In genomic region chr1:220834155-220834870, GRCh38 we compare ENCODE assay signal across 35 cellular contexts. TPM values are rescaled to one million over a fixed set of nuclear protein-coding genes. Genes with fewer than 3 reads are reported as not detected.
"Had no signal": no experiment of that assay in that cellular context is flagged by ENCODE, and none has a peak within 500 bp of the region (broad histone marks: within the 10 kb centered on the region; RNA-seq: fewer than 3 reads in every experiment).

No MANE protein-coding gene starts in this region.

- H3K9me3 ChIP-seq: ascending aorta had no signal

- H3K4me3 Mint-ChIP-seq: activated B cell treated with CpG ODN at 0.5 μM for 24 hours; activated CD4-positive, alpha-beta memory T cell treated with anti-CD3 and anti-CD28 coated beads for 36 hours; activated CD4-positive, alpha-beta T cell treated with anti-CD3 and anti-CD28 coated beads, Interleukin-2, amount 10 ng/mL, durations not matched to agents 24 days and 14 days; activated CD8-positive, alpha-beta memory T cell treated with anti-CD3 and anti-CD28 coated beads, Interleukin-2, amount 10 ng/mL, durations not matched to agents 7 days and 5 days; activated CD8-positive, alpha-beta T cell treated with anti-CD3 and anti-CD28 coated beads, Interleukin-2, amount 10 ng/mL, durations not matched to agents 7 days and 5 days; activated naive CD4-positive, alpha-beta T cell treated with anti-CD3 and anti-CD28 coated beads, Interleukin-2, amount 10 ng/mL, durations not matched to agents 7 days and 5 days; activated naive CD4-positive, alpha-beta T cell treated with anti-CD3 and anti-CD28 coated beads, Interleukin-2, amount 50 U/mL, for 24 hours; activated naive CD8-positive, alpha-beta T cell; activated naive CD8-positive, alpha-beta T cell treated with anti-CD3 and anti-CD28 coated beads, Interleukin-2, amount 10 ng/mL, durations not matched to agents 7 days and 5 days; activated naive CD8-positive, alpha-beta T cell treated with anti-CD3 and anti-CD28 coated beads, Interleukin-2, amount 50 U/mL, for 24 hours; activated T-cell treated with anti-CD3 and anti-CD28 coated beads, Interleukin-2, amount 50 U/mL, for 24 hours; brain; central memory CD8-positive, alpha-beta T cell; T-helper 1 cell treated with Interleukin-12 subunit alpha and Interleukin-12 subunit beta and Interleukin-4 antibody, amounts not matched to agents 30 μg/mL and 1 μg/mL, for 36 hours; T-helper 2 cell treated with Interferon-gamma antibody and Interleukin-4, amounts not matched to agents 5 μg/mL and 100 μg/mL, for 36 hours had no signal

- H3K36me3 ChIP-seq: ascending aorta, cardiac muscle cell had no signal

- H3K4me1 Mint-ChIP-seq: activated B cell treated with CpG ODN at 0.5 μM for 24 hours; activated CD4-positive, alpha-beta T cell treated with anti-CD3 and anti-CD28 coated beads, Interleukin-2, amount 10 ng/mL, durations not matched to agents 24 days and 14 days; activated CD8-positive, alpha-beta memory T cell treated with anti-CD3 and anti-CD28 coated beads, Interleukin-2, amount 10 ng/mL, durations not matched to agents 7 days and 5 days; activated naive CD4-positive, alpha-beta T cell treated with anti-CD3 and anti-CD28 coated beads, Interleukin-2, amount 10 ng/mL, durations not matched to agents 7 days and 5 days; activated naive CD4-positive, alpha-beta T cell treated with anti-CD3 and anti-CD28 coated beads, Interleukin-2, amount 50 U/mL, for 24 hours; activated naive CD8-positive, alpha-beta T cell treated with anti-CD3 and anti-CD28 coated beads, Interleukin-2, amount 10 ng/mL, durations not matched to agents 7 days and 5 days; activated naive CD8-positive, alpha-beta T cell treated with anti-CD3 and anti-CD28 coated beads, Interleukin-2, amount 50 U/mL, for 24 hours; brain; central memory CD8-positive, alpha-beta T cell had no signal

- DNase-seq: activated B cell treated with CpG ODN at 0.5 μM for 24 hours; activated CD4-positive, alpha-beta memory T cell treated with anti-CD3 and anti-CD28 coated beads for 36 hours; activated CD4-positive, alpha-beta T cell treated with anti-CD3 and anti-CD28 coated beads for 4 hours; activated CD4-positive, alpha-beta T cell treated with anti-CD3 and anti-CD28 coated beads, Interleukin-2, amount 10 ng/mL, durations not matched to agents 24 days and 14 days; activated CD4-positive, alpha-beta T cell treated with anti-CD3 and anti-CD28 coated beads, Interleukin-2, amount 50 U/mL, for 1 hour; activated CD4-positive, alpha-beta T cell treated with anti-CD3 and anti-CD28 coated beads, Interleukin-2, amount 50 U/mL, for 4 hours; activated CD4-positive, CD25-positive, alpha-beta regulatory T cell treated with anti-CD3 and anti-CD28 coated beads, Interleukin-2, amount 50 U/mL, for 72 hours; activated CD8-positive, alpha-beta memory T cell treated with anti-CD3 and anti-CD28 coated beads for 24 hours; activated CD8-positive, alpha-beta memory T cell treated with anti-CD3 and anti-CD28 coated beads, Interleukin-2, amount 10 ng/mL, durations not matched to agents 7 days and 5 days; activated CD8-positive, alpha-beta memory T cell treated with anti-CD3 and anti-CD28 coated beads, Interleukin-2, amount 50 U/mL, for 48 hours; activated CD8-positive, alpha-beta T cell treated with anti-CD3 and anti-CD28 coated beads, Interleukin-2, amount 10 ng/mL, durations not matched to agents 7 days and 5 days; activated effector memory CD4-positive, alpha-beta T cell treated with Interleukin-2 at 50 U/mL for 16 hours; activated gamma-delta T cell; activated naive CD4-positive, alpha-beta T cell treated with anti-CD3 and anti-CD28 coated beads, Interleukin-2, amount 10 ng/mL, durations not matched to agents 7 days and 5 days; activated naive CD4-positive, alpha-beta T cell treated with Interleukin-2 at 50 U/mL for 16 hours; activated naive CD8-positive, alpha-beta T cell treated with anti-CD3 and anti-CD28 coated beads, Interleukin-2, amount 10 ng/mL, durations not matched to agents 7 days and 5 days; activated naive CD8-positive, alpha-beta T cell treated with anti-CD3 and anti-CD28 coated beads, Interleukin-2, amount 50 U/mL, for 24 hours; activated T-cell treated with anti-CD3 and anti-CD28 coated beads, Interleukin-2, amount 50 U/mL, for 24 hours; activated T-cell treated with anti-CD3 and anti-CD28 coated beads, Interleukin-2, amount 50 U/mL, for 48 hours; amygdala; anterior cingulate cortex; caudate nucleus; cerebellar nuclear complex; T-helper 2 cell; T-helper 9 cell had no signal

- H3K27me3 Mint-ChIP-seq: activated CD4-positive, alpha-beta T cell treated with anti-CD3 and anti-CD28 coated beads, Interleukin-2, amount 10 ng/mL, durations not matched to agents 24 days and 14 days; activated CD8-positive, alpha-beta memory T cell treated with anti-CD3 and anti-CD28 coated beads, Interleukin-2, amount 10 ng/mL, durations not matched to agents 7 days and 5 days; activated naive CD4-positive, alpha-beta T cell treated with anti-CD3 and anti-CD28 coated beads, Interleukin-2, amount 10 ng/mL, durations not matched to agents 7 days and 5 days; brain had no signal

- H3K36me3 Mint-ChIP-seq: activated CD4-positive, alpha-beta memory T cell treated with anti-CD3 and anti-CD28 coated beads for 36 hours; activated CD8-positive, alpha-beta memory T cell treated with anti-CD3 and anti-CD28 coated beads, Interleukin-2, amount 10 ng/mL, durations not matched to agents 7 days and 5 days; activated naive CD4-positive, alpha-beta T cell treated with anti-CD3 and anti-CD28 coated beads, Interleukin-2, amount 10 ng/mL, durations not matched to agents 7 days and 5 days; activated naive CD4-positive, alpha-beta T cell treated with anti-CD3 and anti-CD28 coated beads, Interleukin-2, amount 50 U/mL, for 24 hours; activated naive CD8-positive, alpha-beta T cell; activated naive CD8-positive, alpha-beta T cell treated with anti-CD3 and anti-CD28 coated beads, Interleukin-2, amount 10 ng/mL, durations not matched to agents 7 days and 5 days; brain had no signal

- H3K27ac ChIP-seq: ascending aorta, cardiac muscle cell, VCaP had no signal

- H3K9me3 Mint-ChIP-seq: activated CD4-positive, alpha-beta memory T cell treated with anti-CD3 and anti-CD28 coated beads for 36 hours; activated CD4-positive, alpha-beta T cell treated with anti-CD3 and anti-CD28 coated beads, Interleukin-2, amount 10 ng/mL, durations not matched to agents 24 days and 14 days; activated naive CD4-positive, alpha-beta T cell treated with anti-CD3 and anti-CD28 coated beads, Interleukin-2, amount 10 ng/mL, durations not matched to agents 7 days and 5 days; activated naive CD4-positive, alpha-beta T cell treated with anti-CD3 and anti-CD28 coated beads, Interleukin-2, amount 50 U/mL, for 24 hours; activated naive CD8-positive, alpha-beta T cell treated with anti-CD3 and anti-CD28 coated beads, Interleukin-2, amount 10 ng/mL, durations not matched to agents 7 days and 5 days; activated naive CD8-positive, alpha-beta T cell treated with anti-CD3 and anti-CD28 coated beads, Interleukin-2, amount 50 U/mL, for 24 hours; activated T-cell treated with anti-CD3 and anti-CD28 coated beads, Interleukin-2, amount 50 U/mL, for 24 hours; activated T-helper 2 cell treated with anti-CD3 and anti-CD28 coated beads, Interferon-gamma antibody, Interleukin-2, Interleukin-4, amounts not matched to agents 10 μg/mL and 5 μg/mL and 100 μg/mL, durations not matched to agents 14 hours and 24 hours and 36 hours; central memory CD8-positive, alpha-beta T cell; T-helper 1 cell treated with Interleukin-12 subunit alpha and Interleukin-12 subunit beta and Interleukin-4 antibody, amounts not matched to agents 30 μg/mL and 1 μg/mL, for 36 hours; T-helper 2 cell treated with Interferon-gamma antibody and Interleukin-4, amounts not matched to agents 5 μg/mL and 100 μg/mL, for 36 hours had no signal

- H3K27me3 ChIP-seq: ascending aorta, cardiac muscle cell had no signal

- H3K27ac Mint-ChIP-seq: activated B cell treated with CpG ODN at 0.5 μM for 24 hours; activated CD4-positive, alpha-beta memory T cell treated with anti-CD3 and anti-CD28 coated beads for 36 hours; activated CD4-positive, alpha-beta T cell treated with anti-CD3 and anti-CD28 coated beads, Interleukin-2, amount 10 ng/mL, durations not matched to agents 24 days and 14 days; activated CD8-positive, alpha-beta memory T cell treated with anti-CD3 and anti-CD28 coated beads, Interleukin-2, amount 10 ng/mL, durations not matched to agents 7 days and 5 days; activated CD8-positive, alpha-beta T cell treated with anti-CD3 and anti-CD28 coated beads, Interleukin-2, amount 10 ng/mL, durations not matched to agents 7 days and 5 days; activated naive CD4-positive, alpha-beta T cell treated with anti-CD3 and anti-CD28 coated beads, Interleukin-2, amount 10 ng/mL, durations not matched to agents 7 days and 5 days; activated naive CD4-positive, alpha-beta T cell treated with anti-CD3 and anti-CD28 coated beads, Interleukin-2, amount 50 U/mL, for 24 hours; activated naive CD8-positive, alpha-beta T cell; activated naive CD8-positive, alpha-beta T cell treated with anti-CD3 and anti-CD28 coated beads, Interleukin-2, amount 10 ng/mL, durations not matched to agents 7 days and 5 days; activated naive CD8-positive, alpha-beta T cell treated with anti-CD3 and anti-CD28 coated beads, Interleukin-2, amount 50 U/mL, for 24 hours; activated T-cell treated with anti-CD3 and anti-CD28 coated beads, Interleukin-2, amount 50 U/mL, for 24 hours; activated T-helper 2 cell treated with anti-CD3 and anti-CD28 coated beads, Interferon-gamma antibody, Interleukin-2, Interleukin-4, amounts not matched to agents 10 μg/mL and 5 μg/mL and 100 μg/mL, durations not matched to agents 14 hours and 24 hours and 36 hours; brain; T-helper 1 cell treated with Interleukin-12 subunit alpha and Interleukin-12 subunit beta and Interleukin-4 antibody, amounts not matched to agents 30 μg/mL and 1 μg/mL, for 36 hours; T-helper 2 cell treated with Interferon-gamma antibody and Interleukin-4, amounts not matched to agents 5 μg/mL and 100 μg/mL, for 36 hours had no signal

- H3K4me3 ChIP-seq: ascending aorta, cardiac muscle cell had no signal

RNA-seq across cellular contexts. Expression of gene HLX, which starts 44.9 kb away (rescaled TPM):
- total RNA-seq: activated CD8-positive, alpha-beta T cell treated with anti-CD3 and anti-CD28 coated beads, Interleukin-2, amount 10 ng/mL, durations not matched to agents 7 days and 5 days had no signal

RNA-seq across cellular contexts. Expression of gene MTARC1, which starts 47.6 kb away (rescaled TPM):
- total RNA-seq: activated CD4-positive, alpha-beta memory T cell treated with anti-CD3 and anti-CD28 coated beads for 36 hours; activated CD4-positive, alpha-beta T cell treated with anti-CD3 and anti-CD28 coated beads, Interleukin-2, amount 10 ng/mL, durations not matched to agents 24 days and 14 days; activated CD8-positive, alpha-beta memory T cell treated with anti-CD3 and anti-CD28 coated beads, Interleukin-2, amount 10 ng/mL, durations not matched to agents 7 days and 5 days; activated CD8-positive, alpha-beta T cell treated with anti-CD3 and anti-CD28 coated beads, Interleukin-2, amount 10 ng/mL, durations not matched to agents 7 days and 5 days; activated naive CD8-positive, alpha-beta T cell treated with anti-CD3 and anti-CD28 coated beads, Interleukin-2, amount 10 ng/mL, durations not matched to agents 7 days and 5 days; activated T-helper 2 cell treated with anti-CD3 and anti-CD28 coated beads, Interferon-gamma antibody, Interleukin-2, Interleukin-4, amounts not matched to agents 10 μg/mL and 5 μg/mL and 100 μg/mL, durations not matched to agents 14 hours and 24 hours and 36 hours had no signal
